Comparison of ENCODE assay signal across 1 cellular context in the genomic region with DNA sequence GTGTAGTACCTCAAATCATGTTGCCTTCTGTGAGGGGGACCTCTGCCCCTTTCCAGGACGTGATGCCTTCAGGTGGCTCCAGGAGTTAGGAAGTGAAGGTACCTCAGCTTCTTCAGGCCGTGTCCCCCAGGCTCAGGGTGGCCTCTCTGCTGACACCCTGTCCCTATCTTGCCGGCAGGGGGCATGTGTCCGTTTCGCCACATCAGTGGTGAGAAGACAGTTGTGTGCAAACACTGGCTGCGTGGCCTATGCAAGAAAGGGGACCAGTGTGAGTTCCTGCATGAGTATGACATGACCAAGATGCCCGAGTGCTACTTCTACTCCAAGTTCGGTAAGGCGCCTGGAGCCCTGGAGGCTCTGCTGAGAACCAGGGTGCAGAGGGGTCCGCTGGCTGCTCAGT.
TF ChIP-seq lines count a peak whose summit lies in the region.

No MANE protein-coding gene starts in this region.

TF ChIP-seq in SK-N-SH, 30 proteins besides CTCF, POLR2A, EP300 and RAD21 (continued from another document):
- TF ChIP-seq, protein P1, sequence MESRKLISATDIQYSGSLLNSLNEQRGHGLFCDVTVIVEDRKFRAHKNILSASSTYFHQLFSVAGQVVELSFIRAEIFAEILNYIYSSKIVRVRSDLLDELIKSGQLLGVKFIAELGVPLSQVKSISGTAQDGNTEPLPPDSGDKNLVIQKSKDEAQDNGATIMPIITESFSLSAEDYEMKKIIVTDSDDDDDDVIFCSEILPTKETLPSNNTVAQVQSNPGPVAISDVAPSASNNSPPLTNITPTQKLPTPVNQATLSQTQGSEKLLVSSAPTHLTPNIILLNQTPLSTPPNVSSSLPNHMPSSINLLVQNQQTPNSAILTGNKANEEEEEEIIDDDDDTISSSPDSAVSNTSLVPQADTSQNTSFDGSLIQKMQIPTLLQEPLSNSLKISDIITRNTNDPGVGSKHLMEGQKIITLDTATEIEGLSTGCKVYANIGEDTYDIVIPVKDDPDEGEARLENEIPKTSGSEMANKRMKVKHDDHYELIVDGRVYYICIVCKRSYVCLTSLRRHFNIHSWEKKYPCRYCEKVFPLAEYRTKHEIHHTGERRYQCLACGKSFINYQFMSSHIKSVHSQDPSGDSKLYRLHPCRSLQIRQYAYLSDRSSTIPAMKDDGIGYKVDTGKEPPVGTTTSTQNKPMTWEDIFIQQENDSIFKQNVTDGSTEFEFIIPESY (IDR thresholded peaks at IDR 0.05; ENCODE audit: borderline replicate concordance, low read depth): no peak
- TF ChIP-seq FOSL2 (IDR thresholded peaks at IDR 0.05; ENCODE audit: borderline replicate concordance, low read depth) (no peak), GATA2 (CRISPR knock-in tag; IDR thresholded peaks at IDR 0.05) (no peak)
